Comparison of ENCODE assay signal across 31 cellular contexts in genomic region chr3:108324177-108324576, GRCh38. TPM values are rescaled to one million over a fixed set of nuclear protein-coding genes. Genes with fewer than 3 reads are reported as not detected.
"Had no signal": no experiment of that assay in that cellular context is flagged by ENCODE, and none has a peak within 500 bp of the region (broad histone marks: within the 10 kb centered on the region; RNA-seq: fewer than 3 reads in every experiment).

No MANE protein-coding gene starts in this region.

- H3K4me1 ChIP-seq: heart right ventricle, left lung had no signal

- H3K4me3 ChIP-seq: coronary artery, dorsolateral prefrontal cortex, esophagus squamous epithelium, gastrocnemius medialis, heart right ventricle, left lung, lower lobe of right lung, mucosa of descending colon had no signal

- H3K9me3 ChIP-seq: esophagus squamous epithelium, gastrocnemius medialis, left lung, lower lobe of right lung, mucosa of descending colon had no signal

- ATAC-seq: esophagus mucosa, gastrocnemius medialis, heart right ventricle, left cardiac atrium, left lung, left ventricle myocardium superior, lower lobe of right lung, mucosa of descending colon had no signal

- FAIRE-seq: colon, islet of Langerhans, keratinocyte had no signal

- DNase-seq: dermis blood vessel endothelial cell; dorsolateral prefrontal cortex; effector CD4-positive, alpha-beta T cell; effector memory CD4-positive, alpha-beta T cell; erythroblast; esophagus squamous epithelium; foreskin fibroblast; foreskin melanocyte; gastrocnemius medialis; glutamatergic neuron; head of caudate nucleus; heart right ventricle; hippocampal formation; left cardiac atrium; left lung; left ventricle myocardium superior; lower lobe of right lung; mesenchymal stem cell; mucosa of descending colon; naive B cell had no signal

- H3K36me3 ChIP-seq: esophagus squamous epithelium, gastrocnemius medialis, heart right ventricle, left lung, lower lobe of right lung had no signal

- H3K27ac ChIP-seq: coronary artery, dorsolateral prefrontal cortex, epithelial cell of prostate, esophagus squamous epithelium, gastrocnemius medialis, heart right ventricle, left lung, lower lobe of right lung had no signal

- H3K27me3 ChIP-seq: dorsolateral prefrontal cortex, esophagus squamous epithelium, gastrocnemius medialis, left lung had no signal

RNA-seq across cellular contexts. Expression of gene HHLA2, which starts 27.8 kb away (rescaled TPM):
- total RNA-seq: esophagus mucosa, esophagus squamous epithelium, glomerular endothelial cell, heart right ventricle, left cardiac atrium, left ventricle myocardium superior, lower leg skin, lung microvascular endothelial cell, mesothelial cell of epicardium, myocyte had no signal
- polyA plus RNA-seq: heart right ventricle, keratinocyte had no signal
